ENCODE assay signal across 8 cellular contexts in genomic region chr1:58815069-58815679, GRCh38. TPM values are rescaled to one million over a fixed set of nuclear protein-coding genes. Genes with fewer than 3 reads are reported as not detected.
DNase-seq lines count a peak whose midpoint lies in the region; ATAC-seq and TF ChIP-seq lines count a peak whose summit lies in the region.

No MANE protein-coding gene starts in this region.

- ATAC-seq in HG03175 (IDR thresholded peaks at IDR 0.05; ENCODE audit: unreplicated experiment), result peak; percentile 61

- no peaks in the 10 kb centered on the region for H3K36me3 ChIP-seq in right atrium auricular region

- no peak for TF ChIP-seq CTCF in AG09309 (IDR thresholded peaks at IDR 0.05; ENCODE audit: control insufficient read depth, insufficient read depth, low read depth, low read length, missing control alignments)
- TF ChIP-seq CTCF in right atrium auricular region (IDR thresholded peaks at IDR 0.05), result no peak

- TF ChIP-seq POLR2A in GM19099 (IDR thresholded peaks at IDR 0.05; ENCODE audit: extremely low read depth, insufficient read length, low read depth) (peak; percentile 77), Raji (IDR thresholded peaks at IDR 0.05; ENCODE audit: insufficient read depth, low read depth, low read length) (peak; percentile 58)

- H3K4me3 ChIP-seq in AG09309 (ENCODE audit: control insufficient read depth, low read depth, low read length) (peak overlapping the region; percentile 66), right atrium auricular region (peak overlapping the region; percentile 47 to 66)

- peak overlapping the region; percentile 46 for H3K27ac ChIP-seq in angular gyrus (ENCODE audit: low read depth, low read length)
- peak overlapping the region; percentile 82 to 86 for H3K27ac ChIP-seq in right atrium auricular region

- H3K27me3 ChIP-seq in right atrium auricular region, result no peaks in the 10 kb centered on the region

- H3K9me3 ChIP-seq in right atrium auricular region, result no peaks in the 10 kb centered on the region

- DNase-seq in AG09309 (ENCODE audit: low read depth), result peak; percentile 60
- peak; percentile 90 for DNase-seq in right atrium auricular region (ENCODE audit: low spot score)
- peak; percentile 25 for DNase-seq in putamen (ENCODE audit: low spot score)
- no peak for DNase-seq in SK-N-DZ (ENCODE audit: low spot score)

- H3K4me1 ChIP-seq in right atrium auricular region, result peaks cover 0 to 29% of the 10 kb centered on the region in 2 donors

RNA-seq across cellular contexts. Expression of gene JUN, which starts 31.3 kb away (rescaled TPM):
- total RNA-seq in right atrium auricular region, result 100 to 1,000 TPM in 1 of 2 donors, 10 to 100 TPM in 1; 74.3 to 199 TPM
- polyA plus RNA-seq in SK-N-DZ (2014; cell fraction: cytosol; rRNA removed), result 20.6 and 20.9 TPM in 2 replicates
- 11.6 and 14.7 TPM in 2 replicates for polyA plus RNA-seq in SK-N-DZ (2014; cell fraction: nucleus; rRNA removed)
